In the genomic region with DNA sequence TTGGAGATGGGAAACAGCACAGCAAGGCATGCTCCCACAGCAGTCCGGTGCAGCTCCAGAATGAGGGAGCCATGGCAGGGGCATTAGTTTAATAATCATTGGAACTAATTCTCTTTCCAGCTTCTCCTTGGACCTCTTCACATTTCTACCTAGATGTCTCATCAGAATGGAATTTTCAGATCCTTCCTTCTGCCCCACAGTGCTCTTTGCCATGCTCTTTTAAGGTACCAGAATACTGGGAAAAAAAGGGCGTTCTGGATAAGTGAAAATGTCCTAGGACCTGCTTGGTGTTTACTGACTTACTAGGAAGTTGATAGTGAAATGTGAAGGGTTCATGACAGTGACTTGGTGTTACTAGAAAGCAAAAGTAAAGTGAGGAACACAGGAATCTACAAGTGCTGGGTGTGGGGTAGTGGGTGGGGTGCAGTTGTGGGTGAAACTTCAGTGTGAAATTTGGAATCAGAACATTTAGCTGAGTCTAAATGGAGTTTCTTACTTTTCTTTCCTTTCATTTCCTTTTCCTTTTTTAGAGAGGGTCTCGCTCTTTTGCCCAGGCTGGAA, we compare ENCODE assay signal across 11 cellular contexts.
A peak's percentile ranks its signal among the peaks of the same experiment; 100 is the strongest.
DNase-seq lines count a peak whose midpoint lies in the region; ATAC-seq lines count a peak whose summit lies in the region.
"Had no signal": no experiment of that assay in that cellular context is flagged by ENCODE, and none has a peak within 500 bp of the region (broad histone marks: within the 10 kb centered on the region; RNA-seq: fewer than 3 reads in every experiment).

No MANE protein-coding gene starts in this region.

- ATAC-seq in activated T-cell treated with anti-CD3 and anti-CD28 coated beads, Interleukin-2, amount 50 U/mL, for 4 hours, result peak; percentile 76 to 81
- ATAC-seq in HG02938 (IDR thresholded peaks at IDR 0.05; ENCODE audit: unreplicated experiment), result peak; percentile 40
- no peak for ATAC-seq in activated naive CD8-positive, alpha-beta T cell treated with anti-CD3 and anti-CD28 coated beads, Interleukin-2, amount 10 ng/mL, durations not matched to agents 7 days and 5 days (ENCODE audit: low read depth)
- ATAC-seq in stimulated activated memory B cell treated with anti-CD40 and anti-IgM and Interleukin-4, amounts not matched to agents 10 μg/mL and 1 μg/mL and 100 μg/mL, for 72 hours, result no peak
- ATAC-seq in HG03460 (IDR thresholded peaks at IDR 0.05; ENCODE audit: unreplicated experiment), result no peak

- POLR2A ChIA-PET in activated naive CD8-positive, alpha-beta T cell treated with anti-CD3 and anti-CD28 coated beads, Interleukin-2, amount 10 ng/mL, durations not matched to agents 7 days and 5 days (lab: Charles Lee), result no interaction called here

- DNase-seq in activated T-cell treated with anti-CD3 and anti-CD28 coated beads, Interleukin-2, amount 50 U/mL, for 4 hours, result no peak
- no peak for DNase-seq in activated T-cell treated with anti-CD3 and anti-CD28 coated beads, Interleukin-2, amount 50 U/mL, for 48 hours
- DNase-seq in activated naive CD8-positive, alpha-beta T cell treated with anti-CD3 and anti-CD28 coated beads, Interleukin-2, amount 10 ng/mL, durations not matched to agents 7 days and 5 days, result no peak
- DNase-seq in globus pallidus (ENCODE audit: low spot score) (no peak), SW 1271 (lab: John Stamatoyannopoulos, UW) (no peak)
- DNase-seq: activated CD4-positive, alpha-beta T cell treated with anti-CD3 and anti-CD28 coated beads for 48 hours; kidney; NCI-H1694 had no signal

- H3K36me3 Mint-ChIP-seq in activated T-cell treated with anti-CD3 and anti-CD28 coated beads, Interleukin-2, amount 50 U/mL, for 4 hours (ENCODE audit: insufficient read depth), result no peaks in the 10 kb centered on the region
- H3K36me3 Mint-ChIP-seq in activated naive CD8-positive, alpha-beta T cell treated with anti-CD3 and anti-CD28 coated beads, Interleukin-2, amount 10 ng/mL, durations not matched to agents 7 days and 5 days, result no peaks in the 10 kb centered on the region
- no peaks in the 10 kb centered on the region for H3K36me3 Mint-ChIP-seq in stimulated activated memory B cell treated with anti-CD40 and anti-IgM and Interleukin-4, amounts not matched to agents 10 μg/mL and 1 μg/mL and 100 μg/mL, for 72 hours

- H3K4me3 Mint-ChIP-seq in activated T-cell treated with anti-CD3 and anti-CD28 coated beads, Interleukin-2, amount 50 U/mL, for 4 hours, result no peak overlapping the region
- H3K4me3 Mint-ChIP-seq in activated naive CD8-positive, alpha-beta T cell treated with anti-CD3 and anti-CD28 coated beads, Interleukin-2, amount 10 ng/mL, durations not matched to agents 7 days and 5 days, result peak overlapping the region; percentile 38
- H3K4me3 Mint-ChIP-seq in stimulated activated memory B cell treated with anti-CD40 and anti-IgM and Interleukin-4, amounts not matched to agents 10 μg/mL and 1 μg/mL and 100 μg/mL, for 72 hours, result peak overlapping the region; percentile 18

- H3K4me1 Mint-ChIP-seq in activated T-cell treated with anti-CD3 and anti-CD28 coated beads, Interleukin-2, amount 50 U/mL, for 4 hours (ENCODE audit: low read depth), result peaks cover 88% of the 10 kb centered on the region
- H3K4me1 Mint-ChIP-seq in activated naive CD8-positive, alpha-beta T cell treated with anti-CD3 and anti-CD28 coated beads, Interleukin-2, amount 10 ng/mL, durations not matched to agents 7 days and 5 days, result peaks cover 24% of the 10 kb centered on the region
- H3K4me1 Mint-ChIP-seq in stimulated activated memory B cell treated with anti-CD40 and anti-IgM and Interleukin-4, amounts not matched to agents 10 μg/mL and 1 μg/mL and 100 μg/mL, for 72 hours, result peaks cover 90% of the 10 kb centered on the region

- no peak overlapping the region for H3K27ac Mint-ChIP-seq in activated naive CD8-positive, alpha-beta T cell treated with anti-CD3 and anti-CD28 coated beads, Interleukin-2, amount 10 ng/mL, durations not matched to agents 7 days and 5 days
- H3K27ac Mint-ChIP-seq in stimulated activated memory B cell treated with anti-CD40 and anti-IgM and Interleukin-4, amounts not matched to agents 10 μg/mL and 1 μg/mL and 100 μg/mL, for 72 hours, result peak overlapping the region; percentile 71

- no peaks in the 10 kb centered on the region for H3K27me3 Mint-ChIP-seq in activated T-cell treated with anti-CD3 and anti-CD28 coated beads, Interleukin-2, amount 50 U/mL, for 4 hours (ENCODE audit: low read depth)
- H3K27me3 Mint-ChIP-seq in activated naive CD8-positive, alpha-beta T cell treated with anti-CD3 and anti-CD28 coated beads, Interleukin-2, amount 10 ng/mL, durations not matched to agents 7 days and 5 days, result peaks cover 1% of the 10 kb centered on the region
- H3K27me3 Mint-ChIP-seq in stimulated activated memory B cell treated with anti-CD40 and anti-IgM and Interleukin-4, amounts not matched to agents 10 μg/mL and 1 μg/mL and 100 μg/mL, for 72 hours, result no peaks in the 10 kb centered on the region

- no peaks in the 10 kb centered on the region for H3K9me3 Mint-ChIP-seq in activated T-cell treated with anti-CD3 and anti-CD28 coated beads, Interleukin-2, amount 50 U/mL, for 4 hours
- H3K9me3 Mint-ChIP-seq in activated naive CD8-positive, alpha-beta T cell treated with anti-CD3 and anti-CD28 coated beads, Interleukin-2, amount 10 ng/mL, durations not matched to agents 7 days and 5 days, result no peaks in the 10 kb centered on the region
- no peaks in the 10 kb centered on the region for H3K9me3 Mint-ChIP-seq in stimulated activated memory B cell treated with anti-CD40 and anti-IgM and Interleukin-4, amounts not matched to agents 10 μg/mL and 1 μg/mL and 100 μg/mL, for 72 hours

Comparison
In these comparisons a context has a peak if more than half of its experiments do, and no peak if none do; other contexts are left out.
1. ATAC-seq: peak in activated T-cell treated with anti-CD3 and anti-CD28 coated beads, Interleukin-2, amount 50 U/mL, for 4 hours (2 of 2) and HG02938 (single experiment); none in activated naive CD8-positive, alpha-beta T cell treated with anti-CD3 and anti-CD28 coated beads, Interleukin-2, amount 10 ng/mL, durations not matched to agents 7 days and 5 days (single experiment), stimulated activated memory B cell treated with anti-CD40 and anti-IgM and Interleukin-4, amounts not matched to agents 10 μg/mL and 1 μg/mL and 100 μg/mL, for 72 hours (single experiment) and HG03460 (single experiment).